In the genomic region with DNA sequence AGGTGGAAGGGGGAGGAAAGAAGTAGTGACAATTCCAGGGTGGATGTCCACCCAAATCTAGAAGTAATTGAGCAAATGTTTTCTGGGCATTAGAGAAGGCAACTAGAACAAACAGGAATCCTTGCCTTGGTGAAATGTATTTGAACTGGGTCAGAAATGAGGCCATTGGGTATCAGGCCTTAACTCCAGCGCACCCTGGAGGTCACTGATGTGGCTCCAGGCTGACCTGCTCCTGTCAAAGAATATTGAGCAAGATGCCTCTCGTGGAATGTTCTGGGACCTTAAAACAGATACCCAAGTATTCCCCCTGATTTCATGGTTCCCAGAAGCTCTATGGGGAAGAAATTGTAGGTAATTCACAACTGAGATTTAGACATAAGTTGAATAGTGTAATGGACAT, we compare ENCODE assay signal across 1 cellular context.
TF ChIP-seq lines count a peak whose summit lies in the region.

No MANE protein-coding gene starts in this region.

TF ChIP-seq in H1, 55 proteins besides CTCF, POLR2A, EP300 and RAD21:
- TF ChIP-seq CHD2 (IDR thresholded peaks at IDR 0.05; ENCODE audit: low read length) (no peak), SIN3A (conservative IDR thresholded peaks at IDR 0.05 in 1 of 2, IDR thresholded peaks at IDR 0.05 in 1 of 2; ENCODE audit: low read depth in 1 of 2, low read length in 2 of 2) (0 out of 4 replicates have a peak, but pooled peaks of 1 of the 2 experiments have one; percentile 34), YY1 (IDR thresholded peaks at IDR 0.05; ENCODE audit: low read depth, low read length) (peak; percentile 60; the same call in 1 of the 2 replicates), CEBPB (IDR thresholded peaks at IDR 0.05; ENCODE audit: low read depth, low read length) (peak; percentile 94), RFX5 (IDR thresholded peaks at IDR 0.05; ENCODE audit: borderline replicate concordance, low read depth, low read length) (0 out of 2 replicates have a peak, but pooled peaks have one; percentile 32), CHD1 (IDR thresholded peaks at IDR 0.05; ENCODE audit: low read depth, low read length) (no peak), TEAD4 (IDR thresholded peaks at IDR 0.05; ENCODE audit: low read depth, low read length) (peak; percentile 39; the same call in 1 of the 2 replicates), TAF1 (IDR thresholded peaks at IDR 0.05; ENCODE audit: low read depth, low read length) (no peak), CTBP2 (IDR thresholded peaks at IDR 0.05; ENCODE audit: borderline replicate concordance, insufficient read depth, insufficient read length, low read length) (no peak)
- TF ChIP-seq, protein P1, sequence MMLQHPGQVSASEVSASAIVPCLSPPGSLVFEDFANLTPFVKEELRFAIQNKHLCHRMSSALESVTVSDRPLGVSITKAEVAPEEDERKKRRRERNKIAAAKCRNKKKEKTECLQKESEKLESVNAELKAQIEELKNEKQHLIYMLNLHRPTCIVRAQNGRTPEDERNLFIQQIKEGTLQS (IDR thresholded peaks at IDR 0.05; ENCODE audit: insufficient read depth, low read depth, low read length) = no peak
- TF ChIP-seq, protein P2, sequence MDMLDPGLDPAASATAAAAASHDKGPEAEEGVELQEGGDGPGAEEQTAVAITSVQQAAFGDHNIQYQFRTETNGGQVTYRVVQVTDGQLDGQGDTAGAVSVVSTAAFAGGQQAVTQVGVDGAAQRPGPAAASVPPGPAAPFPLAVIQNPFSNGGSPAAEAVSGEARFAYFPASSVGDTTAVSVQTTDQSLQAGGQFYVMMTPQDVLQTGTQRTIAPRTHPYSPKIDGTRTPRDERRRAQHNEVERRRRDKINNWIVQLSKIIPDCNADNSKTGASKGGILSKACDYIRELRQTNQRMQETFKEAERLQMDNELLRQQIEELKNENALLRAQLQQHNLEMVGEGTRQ (IDR thresholded peaks at IDR 0.05; ENCODE audit: low read length) = no peak
